Comparison of ENCODE assay signal across 15 cellular contexts in genomic region chr1:32363713-32364112, GRCh38. TPM values are rescaled to one million over a fixed set of nuclear protein-coding genes. Genes with fewer than 3 reads are reported as not detected.
A peak's percentile ranks its signal among the peaks of the same experiment; 100 is the strongest.
DNase-seq lines count a peak whose midpoint lies in the region; ATAC-seq, FAIRE-seq and TF ChIP-seq lines count a peak whose summit lies in the region.
"Had no signal": no experiment of that assay in that cellular context is flagged by ENCODE, and none has a peak within 500 bp of the region (broad histone marks: within the 10 kb centered on the region; RNA-seq: fewer than 3 reads in every experiment).

No MANE protein-coding gene starts in this region.

- H3K36me3 ChIP-seq in GM12878 (ENCODE audit: control insufficient read depth in 2 of 2, insufficient read depth in 2 of 2, low read length in 1 of 2) = peaks cover 3 to 10% of the 10 kb centered on the region in 2 experiments
- H3K36me3 ChIP-seq in liver (ENCODE audit: control insufficient read depth in 4 of 4, insufficient read depth in 3 of 4, low read depth in 1 of 4, low read length in 3 of 4) = peaks cover 10 to 37% (median 31%) of the 10 kb centered on the region in 4 donors
- peaks cover 5 to 71% (median 47%) of the 10 kb centered on the region in 6 donors for H3K36me3 ChIP-seq in spleen
- H3K36me3 ChIP-seq in CD8-positive, alpha-beta memory T cell (ENCODE audit: insufficient read depth, low read length) = peaks cover 14% of the 10 kb centered on the region
- H3K36me3 ChIP-seq in SK-N-SH (replicated peaks in 1 of 2; ENCODE audit: control insufficient read depth in 1 of 2, insufficient read depth in 2 of 2, low read length in 1 of 2) = peaks cover 7 to 47% of the 10 kb centered on the region in 2 experiments

- H3K4me2 ChIP-seq in GM12878 (ENCODE audit: control insufficient read depth, insufficient read depth) = no peak overlapping the region
- no peak overlapping the region for H3K4me2 ChIP-seq in SK-N-SH

- H3K4me1 ChIP-seq in GM12878 (ENCODE audit: control insufficient read depth, insufficient read depth, low read length) (peaks cover 7% of the 10 kb centered on the region), liver (ENCODE audit: control insufficient read depth in 4 of 4, insufficient read depth in 4 of 4, low read length in 3 of 4) (peaks cover 5 to 10% (median 9%) of the 10 kb centered on the region in 4 donors), spleen (peaks cover 8 to 40% (median 30%) of the 10 kb centered on the region in 6 donors), SK-N-SH (ENCODE audit: control insufficient read depth in 1 of 2, insufficient read depth in 2 of 2, low read depth in 1 of 2, low read length in 1 of 2) (no peaks in the 10 kb centered on the region)
- H3K4me1 ChIP-seq in CD8-positive, alpha-beta memory T cell (ENCODE audit: insufficient read depth, low read length) = peaks cover 10% of the 10 kb centered on the region

- H3K9ac ChIP-seq in GM12878 (ENCODE audit: control insufficient read depth, insufficient read depth, low read length) (no peak overlapping the region), liver (ENCODE audit: low read depth in 1 of 2, low read length in 2 of 2) (no peak overlapping the region), SK-N-SH (no peak overlapping the region)

- no peak for TF ChIP-seq CTCF in GM12878 (IDR thresholded peaks at IDR 0.05 in 2 of 3, conservative IDR thresholded peaks at IDR 0.05 in 1 of 3; ENCODE audit: control insufficient read depth in 2 of 3, extremely low read depth in 1 of 3, insufficient read depth in 1 of 3, low read depth in 3 of 3, low read length in 3 of 3)
- TF ChIP-seq CTCF in liver (IDR thresholded peaks at IDR 0.05; ENCODE audit: low read depth, low read length, missing input control) = peak; percentile 23
- TF ChIP-seq CTCF in spleen (IDR thresholded peaks at IDR 0.05 in 8 of 11, conservative IDR thresholded peaks at IDR 0.05 in 3 of 11) = no peak
- TF ChIP-seq CTCF in SK-N-SH (IDR thresholded peaks at IDR 0.05) = no peak

- H3K4me1 Mint-ChIP-seq in CD8-positive, alpha-beta memory T cell = peaks cover 20 to 23% (median 22%) of the 10 kb centered on the region in 3 donors

- H3K9me3 Mint-ChIP-seq in CD8-positive, alpha-beta memory T cell = no peaks in the 10 kb centered on the region
- H3K9me3 Mint-ChIP-seq: H9 had no signal

- peak overlapping the region in 1 of 8 donors; percentile 14 for H3K27ac Mint-ChIP-seq in CD8-positive, alpha-beta memory T cell
- H3K27ac Mint-ChIP-seq: H9 had no signal

- no peak overlapping the region for H2AFZ ChIP-seq in GM12878 (ENCODE audit: control insufficient read depth, low read depth, low read length)
- H2AFZ ChIP-seq in SK-N-SH (ENCODE audit: low read depth) = no peak overlapping the region

- CTCF ChIA-PET in GM12878 (lab: Yijun Ruan, JAX) = interaction anchor here (2.6 kb wide), 1 partner anchor 11 kb away, joined by 7 read pairs; no protein-coding TSS in a partner anchor
- CTCF ChIA-PET in CD8-positive, alpha-beta memory T cell (lab: Charles Lee) = interaction anchor here (1.0 kb wide), 1 partner anchor 113 kb away, joined by 3 read pairs; the partner anchor contains the start of gene LCK
- CTCF ChIA-PET in SK-N-SH (lab: Yijun Ruan, JAX) = no interaction called here

- no peaks in the 10 kb centered on the region for H4K20me1 ChIP-seq in GM12878 (ENCODE audit: control insufficient read depth, insufficient read depth)
- no peaks in the 10 kb centered on the region for H4K20me1 ChIP-seq in SK-N-SH (ENCODE audit: insufficient read depth)

- H3F3A ChIP-seq in SK-N-SH (replicated peaks; ENCODE audit: insufficient read depth) = peaks cover 6% of the 10 kb centered on the region

- H3K4me3 Mint-ChIP-seq in CD8-positive, alpha-beta memory T cell = no peak overlapping the region
- H3K4me3 Mint-ChIP-seq: H9 had no signal

- no peak for FAIRE-seq in GM12878 (lab: Jason Lieb, UNC)

- H3K4me3 ChIP-seq in GM12878 (no peak overlapping the region), liver (ENCODE audit: low read depth in 1 of 3, low read length in 3 of 3) (no peak overlapping the region), spleen (no peak overlapping the region), SK-N-SH (ENCODE audit: low read depth in 2 of 2, low read length in 1 of 2) (no peak overlapping the region)
- H3K4me3 ChIP-seq in CD8-positive, alpha-beta memory T cell (ENCODE audit: low read length) = no peak overlapping the region

- DNase-seq in G401 (ENCODE audit: low spot score) (peak; percentile 37), GM12878 (ENCODE audit: low read depth, low spot score) (no peak), spleen (peak; percentile 61), MV-4-11 (lab: John Stamatoyannopoulos, UW) (no peak), SK-N-SH (no peak)
- no peak for DNase-seq in CD8-positive, alpha-beta memory T cell
- DNase-seq: C1 segment of cervical spinal cord, COR-L47, GDM1, H9, NCI-H1417, NCI-H187, NCI-H526 had no signal

- no peaks in the 10 kb centered on the region for H3K9me2 ChIP-seq in SK-N-SH

- SMC1A ChIA-PET in GM12878 (lab: Charles Lee; ENCODE audit: uncharacterized antibody, unreplicated experiment) = interaction anchor here (0.5 kb wide), 1 partner anchor 153 kb away, joined by 3 read pairs; no protein-coding TSS in a partner anchor

- H3K27me3 ChIP-seq in GM12878 (replicated peaks in 1 of 2; ENCODE audit: control insufficient read depth in 2 of 2, insufficient read depth in 2 of 2, low read length in 1 of 2) (no peaks in the 10 kb centered on the region), liver (ENCODE audit: control insufficient read depth in 4 of 4, insufficient read depth in 4 of 4, low read length in 3 of 4) (no peaks in the 10 kb centered on the region), spleen (replicated peaks in 1 of 7) (peaks cover 0 to 17% (median 0%) of the 10 kb centered on the region in 7 donors), SK-N-SH (ENCODE audit: insufficient read depth) (no peaks in the 10 kb centered on the region)
- H3K27me3 ChIP-seq in CD8-positive, alpha-beta memory T cell (ENCODE audit: insufficient read depth, low read length, poor library complexity, severe bottlenecking) = no peaks in the 10 kb centered on the region

- peaks cover 3 to 4% of the 10 kb centered on the region in 2 donors for H3K27me3 Mint-ChIP-seq in CD8-positive, alpha-beta memory T cell

- TF ChIP-seq RAD21 in GM12878 (IDR thresholded peaks at IDR 0.05; ENCODE audit: insufficient read depth, low read depth, low read length) (no peak), liver (IDR thresholded peaks at IDR 0.05) (peak; percentile 62 to 64), SK-N-SH (IDR thresholded peaks at IDR 0.05; ENCODE audit: low read length) (no peak)

- H3K9me3 ChIP-seq in GM12878 (replicated peaks; ENCODE audit: control insufficient read depth, insufficient read depth, low read length) (no peaks in the 10 kb centered on the region), liver (ENCODE audit: control insufficient read depth in 4 of 4, low read length in 3 of 4) (no peaks in the 10 kb centered on the region), spleen (no peaks in the 10 kb centered on the region), SK-N-SH (no peaks in the 10 kb centered on the region)
- no peaks in the 10 kb centered on the region for H3K9me3 ChIP-seq in CD8-positive, alpha-beta memory T cell (ENCODE audit: low read length)

- TF ChIP-seq EP300 in GM12878 (IDR thresholded peaks at IDR 0.05; ENCODE audit: borderline replicate concordance in 1 of 2, control insufficient read depth in 1 of 2, low read depth in 2 of 2, low read length in 2 of 2) (no peak), SK-N-SH (IDR thresholded peaks at IDR 0.05; ENCODE audit: borderline replicate concordance in 1 of 2, low read depth in 1 of 2, low read length in 1 of 2) (no peak)

- H3K79me2 ChIP-seq in GM12878 (ENCODE audit: control insufficient read depth, insufficient read depth, low read length) (no peaks in the 10 kb centered on the region), SK-N-SH (ENCODE audit: insufficient read depth) (no peaks in the 10 kb centered on the region)

- 98% methylated on average over 12 of the region's 12 CpGs for WGBS in GM12878 (ENCODE audit: insufficient coverage, insufficient replicate concordance, low lambda C conversion rate, missing lambda C conversion rate)
- WGBS in liver = 66% methylated on average over 12 of the region's 12 CpGs
- 93 to 99% (median 96%) methylated on average over 9 to 12 of the region's 12 CpGs for WGBS in spleen, 5 donors
- 96% methylated on average over 4 of the region's 12 CpGs for WGBS in SK-N-SH (ENCODE audit: low lambda C conversion rate)

- intact Hi-C loops in GM12878 (cut with micrococcal nuclease; ENCODE audit: unreplicated experiment) (no loop called here), spleen (cut with DNase I; ENCODE audit: low total_unique reads) (no loop called here)

- no peak overlapping the region for H3K27ac ChIP-seq in GM12878 (ENCODE audit: control insufficient read depth, insufficient read depth)
- no peak overlapping the region for H3K27ac ChIP-seq in liver (ENCODE audit: low read depth in 1 of 2, low read length in 2 of 2)
- no peak overlapping the region for H3K27ac ChIP-seq in spleen
- H3K27ac ChIP-seq in CD8-positive, alpha-beta memory T cell (ENCODE audit: low read depth, low read length) = no peak overlapping the region
- no peak overlapping the region for H3K27ac ChIP-seq in SK-N-SH (ENCODE audit: low read depth in 2 of 2, low read length in 1 of 2)

- no peak for ATAC-seq in GM12878
- ATAC-seq: Panc1 had no signal

- peaks cover 0 to 51% (median 11%) of the 10 kb centered on the region in 3 donors for H3K36me3 Mint-ChIP-seq in CD8-positive, alpha-beta memory T cell

- TF ChIP-seq POLR2A in GM12878 (IDR thresholded peaks at IDR 0.05; ENCODE audit: low read depth, low read length) (peak; percentile 34; the same call in 1 of the 2 replicates), spleen (IDR thresholded peaks at IDR 0.05) (no peak)

- in situ Hi-C loops in G401 (cut with HindIII; ENCODE audit: low sequenced_read_pairs) (no loop called here), GM12878 (cut with MboI) (no loop called here)

- POLR2A ChIA-PET in GM12878 (lab: Charles Lee) (no interaction called here), SK-N-SH (lab: Yijun Ruan, JAX) (no interaction called here)
- POLR2A ChIA-PET in CD8-positive, alpha-beta memory T cell (lab: Charles Lee) = interaction anchor here (1.0 kb wide), 1 partner anchor 27 kb away, joined by 3 read pairs; the partner anchor contains the start of gene MARCKSL1

- RAD21 ChIA-PET in GM12878 (lab: Charles Lee; ENCODE audit: unreplicated experiment) = no interaction called here

- BruUV-seq in GM12878 (replicated peaks; lab: Mats Ljungman, UMichigan) = no TSS peak

RNA-seq across cellular contexts. Expression of gene TSSK3, which starts 1.4 kb away (rescaled TPM):
- 0.20 TPM in 1 of 2 replicates, not detected in the other for total RNA-seq in G401 (2014; rRNA removed; shearing (Covaris generic))
- total RNA-seq in GM12878 (2013; cell fraction: nucleolus; rRNA removed) = 9.4 and 11.8 TPM in 2 replicates
- total RNA-seq in GM12878 (2014; rRNA removed) (0.56 and 0.98 TPM in 2 replicates), GM12878 (2014; rRNA removed; fragmentation: Illumina TruSeq; extraction: Trizol) (0.63 and 1.6 TPM in 2 replicates), GM12878 (2021) (0.82 and 1.2 TPM in 2 replicates), liver (under 1 TPM in 1 of 2 donors, not detected in 1; 0.50 TPM), spleen (1 to 10 TPM in 6 of 7 donors, under 1 TPM in 1; 0.60 to 6.6 (median 3.9) TPM)
- 1.00 TPM for polyA plus RNA-seq in GM12878 (2011; ENCODE audit: low read depth)
- polyA plus RNA-seq in GM12878 (2011; rRNA removed) (0.67 and 1.2 TPM in 2 replicates), GM12878 (2014; fragmentation: Illumina TruSeq; extraction: Trizol) (0.48 and 0.92 TPM in 2 replicates), GM12878 (2014; fragmentation: Nextera tagmentation; extraction: Ambion mirVana) (under 1 TPM; 0.42 to 0.77 TPM), GM12878 (2014; rRNA removed) (0.51 and 1.2 TPM in 2 replicates), GM12878 (2016; fragmentation: Nextera tagmentation; extraction: Ambion mirVana) (under 1 TPM; 0.58 to 0.82 TPM), liver (under 1 TPM in 1 of 2 donors, not detected in 1; 0.14 TPM), spleen (1 to 10 TPM in 1 of 3 donors, under 1 TPM in 2; 0.15 to 2.9 (median 0.27) TPM), SK-N-SH (2012; rRNA removed) (0.28 and 0.86 TPM in 2 replicates)
- 0.62 and 0.78 TPM in 2 replicates for polyA plus RNA-seq in GM12878 (2011; cell fraction: cytosol; rRNA removed)
- 1.2 and 2.2 TPM in 2 replicates for polyA plus RNA-seq in GM12878 (2011; cell fraction: nucleus; rRNA removed)
- polyA plus RNA-seq in GM12878 (2012) = 1.3 and 3.3 TPM in 2 replicates
- polyA minus RNA-seq in GM12878 (2011; rRNA and poly(A)+ RNA removed) = 0.46 and 0.51 TPM in 2 replicates
- not detected in 2 replicates for polyA minus RNA-seq in GM12878 (2011; cell fraction: cytosol; rRNA and poly(A)+ RNA removed)
- 0.73 and 1.2 TPM in 2 replicates for polyA minus RNA-seq in GM12878 (2011; cell fraction: nucleus; rRNA and poly(A)+ RNA removed)
- total RNA-seq in CD8-positive, alpha-beta memory T cell = 1 to 10 TPM in 1 of 2 experiments, under 1 TPM in 1; 0.33 to 1.1 TPM
- polyA plus RNA-seq in CD8-positive, alpha-beta memory T cell = 0.44 TPM
- 0.20 and 0.21 TPM in 2 replicates for polyA plus RNA-seq in SK-N-SH (2012; cell fraction: cytosol; rRNA removed)
- polyA plus RNA-seq in SK-N-SH (2012; cell fraction: nucleus; rRNA removed) = 5.2 and 5.6 TPM in 2 replicates

RNA-seq across cellular contexts. Expression of gene FAM229A, which starts 1.4 kb away (rescaled TPM):
- 0.20 and 0.31 TPM in 2 replicates for total RNA-seq in G401 (2014; rRNA removed; shearing (Covaris generic))
- 18.1 and 20.0 TPM in 2 replicates for total RNA-seq in GM12878 (2013; cell fraction: nucleolus; rRNA removed)
- total RNA-seq in GM12878 (2014; rRNA removed) (1.4 and 2.1 TPM in 2 replicates), GM12878 (2014; rRNA removed; fragmentation: Illumina TruSeq; extraction: Trizol) (1.2 and 1.3 TPM in 2 replicates), GM12878 (2021) (3.1 and 5.1 TPM in 2 replicates), liver (1 to 10 TPM; 2.4 to 3.3 TPM), spleen (10 to 100 TPM; 10.5 to 23.5 (median 13.8) TPM)
- 2.6 TPM for polyA plus RNA-seq in GM12878 (2011; ENCODE audit: low read depth)
- polyA plus RNA-seq in GM12878 (2011; rRNA removed) (4.0 and 5.3 TPM in 2 replicates), GM12878 (2014; fragmentation: Illumina TruSeq; extraction: Trizol) (2.6 and 2.9 TPM in 2 replicates), GM12878 (2014; fragmentation: Nextera tagmentation; extraction: Ambion mirVana) (under 1 TPM in 1 of 2 experiments, not detected in 1; 0.02 TPM), GM12878 (2014; rRNA removed) (4.5 and 5.3 TPM in 2 replicates), GM12878 (2016; fragmentation: Nextera tagmentation; extraction: Ambion mirVana) (1 to 10 TPM in 1 of 2 experiments, under 1 TPM in 1; 0.25 to 1.2 TPM), liver (1 to 10 TPM; 1.6 to 1.8 TPM), spleen (10 to 100 TPM; 10.8 to 27.6 (median 26.5) TPM), SK-N-SH (2012; rRNA removed) (8.0 and 10.0 TPM in 2 replicates)
- polyA plus RNA-seq in GM12878 (2011; cell fraction: cytosol; rRNA removed) = 3.2 and 4.8 TPM in 2 replicates
- 34.5 and 36.3 TPM in 2 replicates for polyA plus RNA-seq in GM12878 (2011; cell fraction: nucleus; rRNA removed)
- polyA plus RNA-seq in GM12878 (2012) = 5.5 and 10.1 TPM in 2 replicates
- polyA minus RNA-seq in GM12878 (2011; rRNA and poly(A)+ RNA removed) = 2.3 and 3.1 TPM in 2 replicates
- polyA minus RNA-seq in GM12878 (2011; cell fraction: cytosol; rRNA and poly(A)+ RNA removed) = 0.67 and 1.7 TPM in 2 replicates
- 3.0 and 8.3 TPM in 2 replicates for polyA minus RNA-seq in GM12878 (2011; cell fraction: nucleus; rRNA and poly(A)+ RNA removed)
- 1 to 10 TPM; 4.4 to 5.2 TPM for total RNA-seq in CD8-positive, alpha-beta memory T cell
- 0.40 TPM for polyA plus RNA-seq in CD8-positive, alpha-beta memory T cell
- polyA plus RNA-seq in SK-N-SH (2012; cell fraction: cytosol; rRNA removed) = 0.63 and 1.8 TPM in 2 replicates
- polyA plus RNA-seq in SK-N-SH (2012; cell fraction: nucleus; rRNA removed) = 114 and 147 TPM in 2 replicates

RNA-seq across cellular contexts. Expression of gene MARCKSL1, which starts 27.7 kb away (rescaled TPM):
- total RNA-seq in G401 (2014; rRNA removed; shearing (Covaris generic)) = 89.6 and 132 TPM in 2 replicates
- 37.8 and 40.5 TPM in 2 replicates for total RNA-seq in GM12878 (2013; cell fraction: nucleolus; rRNA removed)
- total RNA-seq in GM12878 (2014; rRNA removed) = 106 TPM in 2 replicates
- 71.4 and 80.8 TPM in 2 replicates for total RNA-seq in GM12878 (2014; rRNA removed; fragmentation: Illumina TruSeq; extraction: Trizol)
- total RNA-seq in GM12878 (2021) = 180 and 191 TPM in 2 replicates
- 85.9 TPM for polyA plus RNA-seq in GM12878 (2011; ENCODE audit: low read depth)
- 106 and 147 TPM in 2 replicates for polyA plus RNA-seq in GM12878 (2011; rRNA removed)
- 195 and 246 TPM in 2 replicates for polyA plus RNA-seq in GM12878 (2011; cell fraction: cytosol; rRNA removed)
- 53.2 and 58.0 TPM in 2 replicates for polyA plus RNA-seq in GM12878 (2011; cell fraction: nucleus; rRNA removed)
- 125 and 138 TPM in 2 replicates for polyA plus RNA-seq in GM12878 (2012)
- polyA plus RNA-seq in GM12878 (2014; fragmentation: Illumina TruSeq; extraction: Trizol) = 189 and 225 TPM in 2 replicates
- 10 to 100 TPM; 14.5 to 32.6 TPM for polyA plus RNA-seq in GM12878 (2014; fragmentation: Nextera tagmentation; extraction: Ambion mirVana)
- 200 and 211 TPM in 2 replicates for polyA plus RNA-seq in GM12878 (2014; rRNA removed)
- polyA plus RNA-seq in GM12878 (2016; fragmentation: Nextera tagmentation; extraction: Ambion mirVana) = 100 to 1,000 TPM; 169 to 194 TPM
- polyA minus RNA-seq in GM12878 (2011; rRNA and poly(A)+ RNA removed) = 88.5 and 105 TPM in 2 replicates
- polyA minus RNA-seq in GM12878 (2011; cell fraction: cytosol; rRNA and poly(A)+ RNA removed) = 30.7 and 31.0 TPM in 2 replicates
- 29.0 and 35.5 TPM in 2 replicates for polyA minus RNA-seq in GM12878 (2011; cell fraction: nucleus; rRNA and poly(A)+ RNA removed)
- 10 to 100 TPM; 13.0 to 20.3 TPM for total RNA-seq in liver
- polyA plus RNA-seq in liver = 10 to 100 TPM; 16.6 to 29.5 TPM
- total RNA-seq in spleen = 10 to 100 TPM; 25.7 to 73.8 (median 60.0) TPM
- polyA plus RNA-seq in spleen = 100 to 1,000 TPM in 1 of 3 donors, 10 to 100 TPM in 2; 73.5 to 120 (median 88.8) TPM
- 10 to 100 TPM; 11.6 to 12.1 TPM for total RNA-seq in CD8-positive, alpha-beta memory T cell
- polyA plus RNA-seq in CD8-positive, alpha-beta memory T cell = 45.8 TPM
- 254 and 275 TPM in 2 replicates for polyA plus RNA-seq in SK-N-SH (2012; rRNA removed)
- 257 and 303 TPM in 2 replicates for polyA plus RNA-seq in SK-N-SH (2012; cell fraction: cytosol; rRNA removed)
- polyA plus RNA-seq in SK-N-SH (2012; cell fraction: nucleus; rRNA removed) = 94.4 and 121 TPM in 2 replicates

RNA-seq across cellular contexts. Expression of gene BSDC1, which starts 30.5 kb away (rescaled TPM):
- 40.7 and 47.3 TPM in 2 replicates for total RNA-seq in G401 (2014; rRNA removed; shearing (Covaris generic))
- total RNA-seq in GM12878 (2013; cell fraction: nucleolus; rRNA removed) = 114 and 128 TPM in 2 replicates
- 23.3 and 25.1 TPM in 2 replicates for total RNA-seq in GM12878 (2014; rRNA removed)
- total RNA-seq in GM12878 (2014; rRNA removed; fragmentation: Illumina TruSeq; extraction: Trizol) = 22.3 and 22.7 TPM in 2 replicates
- 23.9 and 25.2 TPM in 2 replicates for total RNA-seq in GM12878 (2021)
- polyA plus RNA-seq in GM12878 (2011; ENCODE audit: low read depth) = 13.3 TPM
- 32.8 and 39.7 TPM in 2 replicates for polyA plus RNA-seq in GM12878 (2011; rRNA removed)
- polyA plus RNA-seq in GM12878 (2011; cell fraction: cytosol; rRNA removed) = 34.8 and 37.6 TPM in 2 replicates
- 76.6 and 77.5 TPM in 2 replicates for polyA plus RNA-seq in GM12878 (2011; cell fraction: nucleus; rRNA removed)
- polyA plus RNA-seq in GM12878 (2012) = 22.3 and 31.1 TPM in 2 replicates
- 22.5 and 27.4 TPM in 2 replicates for polyA plus RNA-seq in GM12878 (2014; fragmentation: Illumina TruSeq; extraction: Trizol)
- polyA plus RNA-seq in GM12878 (2014; fragmentation: Nextera tagmentation; extraction: Ambion mirVana) = 1 to 10 TPM; 3.0 to 4.9 TPM
- 25.4 and 28.5 TPM in 2 replicates for polyA plus RNA-seq in GM12878 (2014; rRNA removed)
- polyA plus RNA-seq in GM12878 (2016; fragmentation: Nextera tagmentation; extraction: Ambion mirVana) = 10 to 100 TPM; 18.2 to 20.2 TPM
- 18.5 and 31.0 TPM in 2 replicates for polyA minus RNA-seq in GM12878 (2011; rRNA and poly(A)+ RNA removed)
- 9.3 and 12.7 TPM in 2 replicates for polyA minus RNA-seq in GM12878 (2011; cell fraction: cytosol; rRNA and poly(A)+ RNA removed)
- polyA minus RNA-seq in GM12878 (2011; cell fraction: nucleus; rRNA and poly(A)+ RNA removed) = 21.2 and 34.4 TPM in 2 replicates
- 10 to 100 TPM; 62.5 to 65.9 TPM for total RNA-seq in liver
- 10 to 100 TPM; 40.0 to 41.4 TPM for polyA plus RNA-seq in liver
- total RNA-seq in spleen = 10 to 100 TPM; 65.3 to 95.8 (median 77.0) TPM
- 10 to 100 TPM; 18.4 to 39.5 (median 20.1) TPM for polyA plus RNA-seq in spleen
- 10 to 100 TPM; 35.1 to 37.6 TPM for total RNA-seq in CD8-positive, alpha-beta memory T cell
- polyA plus RNA-seq in CD8-positive, alpha-beta memory T cell = 50.0 TPM
- 51.0 and 65.7 TPM in 2 replicates for polyA plus RNA-seq in SK-N-SH (2012; rRNA removed)
- 37.8 and 46.0 TPM in 2 replicates for polyA plus RNA-seq in SK-N-SH (2012; cell fraction: cytosol; rRNA removed)
- 138 and 143 TPM in 2 replicates for polyA plus RNA-seq in SK-N-SH (2012; cell fraction: nucleus; rRNA removed)

Comparison
In these comparisons a context has a peak if more than half of its experiments do, and no peak if none do; other contexts are left out.
1. DNase-seq: peak in G401 (single experiment) and spleen (single experiment); none in GM12878 (single experiment), CD8-positive, alpha-beta memory T cell (0 of 5), MV-4-11 (single experiment) and SK-N-SH (single experiment).